1 cellular context compared by ENCODE assay signal in the genomic region with DNA sequence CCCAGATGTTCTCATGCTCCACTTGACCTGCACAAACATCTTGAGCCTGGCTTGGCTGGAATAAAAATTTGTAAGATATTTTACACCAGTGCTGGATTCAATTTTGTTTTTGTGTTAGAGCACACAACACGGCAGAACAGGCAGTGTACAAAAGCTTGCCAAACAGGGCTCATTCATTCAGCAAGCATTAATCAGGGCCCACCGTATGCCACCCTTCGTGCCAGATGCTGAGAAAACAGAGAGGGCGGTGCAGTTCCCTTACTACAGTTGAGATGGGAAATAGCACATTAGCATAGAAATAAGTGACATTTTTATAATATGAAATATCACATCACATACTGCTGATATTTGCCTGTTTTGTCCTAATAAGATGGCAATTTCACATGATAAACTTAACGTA.
TF ChIP-seq lines count a peak whose summit lies in the region.

No MANE protein-coding gene starts in this region.

TF ChIP-seq in IMR-90, 13 proteins besides CTCF, POLR2A, EP300 and RAD21 (continued from another document):
- TF ChIP-seq MAFK (IDR thresholded peaks at IDR 0.05; ENCODE audit: low read depth, low read length) (no peak), FOS (IDR thresholded peaks at IDR 0.05; ENCODE audit: low read depth, low read length) (no peak)
